In genomic region chr17:30708241-30709078, GRCh38 we compare ENCODE assay signal across 8 cellular contexts.
DNase-seq lines count a peak whose midpoint lies in the region; ATAC-seq and TF ChIP-seq lines count a peak whose summit lies in the region.
"Not testable (repeated sequence)": the region's sequence is repeated elsewhere in the genome, so short reads cannot be mapped to it uniquely, and the experiment has no call there.

No MANE protein-coding gene starts in this region.

- not testable (repeated sequence) for H3K9me3 ChIP-seq in esophagus squamous epithelium

- peaks cover 50% of the 10 kb centered on the region for H3K79me2 ChIP-seq in GM23338 (replicated peaks; ENCODE audit: insufficient read depth)

- H3K4me1 Mint-ChIP-seq in GM23338 (peaks cover 42% of the 10 kb centered on the region), mesothelial cell of epicardium (peaks cover 29% of the 10 kb centered on the region)

- peak overlapping the region; percentile 85 for H3K4me2 ChIP-seq in GM23338

- not testable (repeated sequence) for TF ChIP-seq CTCF in GM23338 (conservative IDR thresholded peaks at IDR 0.05; ENCODE audit: low read depth in 2 of 2); mesothelial cell of epicardium (IDR thresholded peaks at IDR 0.05; ENCODE audit: unreplicated experiment)
- peak in 2 of 6 experiments; percentile 19 to 22 for TF ChIP-seq CTCF in esophagus squamous epithelium (IDR thresholded peaks at IDR 0.05)

- peak overlapping the region; percentile 98 for H3K27ac ChIP-seq in GM23338 (ENCODE audit: low read depth)
- H3K27ac ChIP-seq in esophagus squamous epithelium: peak overlapping the region; percentile 71 to 87 (median 83)

- 1% methylated on average over 31 to 37 of the region's 75 CpGs for WGBS in esophagus squamous epithelium, 2 donors

- H3K36me3 ChIP-seq in GM23338 (ENCODE audit: insufficient read depth); esophagus squamous epithelium: not testable (repeated sequence)

- H3K27me3 ChIP-seq in GM23338 (ENCODE audit: insufficient read depth): not testable (repeated sequence)
- H3K27me3 ChIP-seq in esophagus squamous epithelium: peaks cover 0 to 45% (median 0%) of the 10 kb centered on the region in 4 donors

- not testable (repeated sequence) for H3K36me3 Mint-ChIP-seq in GM23338 (ENCODE audit: low read depth); mesothelial cell of epicardium

- in situ Hi-C loops in SK-MEL-5 (cut with HindIII; ENCODE audit: low pct_unique_long_range_greater_than_20kb, low sequenced_read_pairs): not testable (repeated sequence)

- peak; percentile 71 for ATAC-seq in GM23338

- peak overlapping the region; percentile 75 for H3K4me3 ChIP-seq in GM23338
- peak overlapping the region; percentile 65 to 96 (median 81) for H3K4me3 ChIP-seq in esophagus squamous epithelium

- H2AFZ ChIP-seq in GM23338: peak overlapping the region; percentile 60; the same call in 1 of the 2 replicates

- TF ChIP-seq POLR2A in esophagus squamous epithelium (IDR thresholded peaks at IDR 0.05): peak in 3 of 4 donors; percentile 10 to 57 (median 15)

- H3K4me1 ChIP-seq in GM23338 (ENCODE audit: insufficient read depth): peaks cover 22% of the 10 kb centered on the region
- peaks cover 13 to 57% (median 22%) of the 10 kb centered on the region in 3 donors for H3K4me1 ChIP-seq in esophagus squamous epithelium

- peaks cover 30% of the 10 kb centered on the region for H3K27me3 Mint-ChIP-seq in GM23338 (ENCODE audit: insufficient read depth, low read depth, poor library complexity)
- H3K27me3 Mint-ChIP-seq in mesothelial cell of epicardium (ENCODE audit: low read depth): not testable (repeated sequence)

- H3K27ac Mint-ChIP-seq in GM23338 (peak overlapping the region; percentile 99), mesothelial cell of epicardium (peak overlapping the region; percentile 98)

- peak; percentile 82 for DNase-seq in CD1c-positive myeloid dendritic cell (ENCODE audit: extremely low spot score)
- peak; percentile 96 for DNase-seq in GM23338 (ENCODE audit: low spot score)
- DNase-seq in NCI-H1417 treated with DMSO at 0.1 percent for 48 hours (lab: John Stamatoyannopoulos, UW): peak; percentile 85
- peak; percentile 89 for DNase-seq in SK-MEL-5 (ENCODE audit: low read depth, low spot score)
- peak; percentile 88 for DNase-seq in activated effector memory CD4-positive, alpha-beta T cell treated with anti-CD3 and anti-CD28 coated beads, Interleukin-2, amount 50 U/mL, for 16 hours
- not testable (repeated sequence) for DNase-seq in esophagus squamous epithelium (lab: John Stamatoyannopoulos, UW)
- peak; percentile 83 to 91 for DNase-seq in mesothelial cell of epicardium (ENCODE audit: low spot score in 2 of 2, unreplicated experiment in 2 of 2)
- peak; percentile 55 for DNase-seq in stimulated activated CD4-positive, alpha-beta T cell treated with anti-CD3 and anti-CD28 coated beads, Interleukin-4, amount 100 ng/mL, for 48 hours (ENCODE audit: low read depth in 2 of 2)

- not testable (repeated sequence) for H3F3A ChIP-seq in GM23338 (replicated peaks; ENCODE audit: low read depth)

- not testable (repeated sequence) for H3K9me2 ChIP-seq in GM23338 (ENCODE audit: insufficient read depth)

- not testable (repeated sequence) for H3K9me3 Mint-ChIP-seq in GM23338, mesothelial cell of epicardium

- intact Hi-C loops in esophagus squamous epithelium (cut with DNase I): not testable (repeated sequence)

- H4K20me1 ChIP-seq in GM23338 (replicated peaks; ENCODE audit: insufficient read depth): not testable (repeated sequence)

- H3K4me3 Mint-ChIP-seq in GM23338: peak overlapping the region; percentile 95
- H3K4me3 Mint-ChIP-seq in mesothelial cell of epicardium: peak overlapping the region; percentile 87

TF ChIP-seq in GM23338, 12 proteins besides CTCF, POLR2A, EP300 and RAD21:
- TF ChIP-seq POLR2AphosphoS5 (IDR thresholded peaks at IDR 0.05; ENCODE audit: low read depth) (peak; percentile 19; the same call in 1 of the 2 replicates), CREB1 (CRISPR knock-in tag; IDR thresholded peaks at IDR 0.05; ENCODE audit: low read depth) (peak; percentile 60)
TF ChIP-seq in GM23338: peak in this region for 2; not testable (repeated sequence) for 10.
